Comparison of ENCODE assay signal across 9 cellular contexts in the genomic region with DNA sequence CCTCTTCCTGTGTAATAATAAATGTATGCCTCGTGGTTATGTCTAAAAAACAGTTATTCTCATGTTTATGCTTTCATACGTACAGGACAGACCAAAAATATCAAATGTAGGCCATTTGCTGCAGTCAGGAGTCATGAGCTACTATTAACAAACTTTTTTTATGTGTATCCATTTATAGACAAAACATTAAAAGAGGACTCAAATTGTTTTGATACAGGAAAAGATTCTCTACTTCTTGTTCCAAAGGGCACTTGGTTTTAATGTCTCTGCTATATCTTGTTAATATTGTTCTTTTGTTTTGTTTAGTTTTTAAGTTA.
A peak's percentile ranks its signal among the peaks of the same experiment; 100 is the strongest.
DNase-seq lines count a peak whose midpoint lies in the region; ATAC-seq, FAIRE-seq and TF ChIP-seq lines count a peak whose summit lies in the region.
"Had no signal": no experiment of that assay in that cellular context is flagged by ENCODE, and none has a peak within 500 bp of the region (broad histone marks: within the 10 kb centered on the region; RNA-seq: fewer than 3 reads in every experiment).

No MANE protein-coding gene starts in this region.

- H3K79me2 ChIP-seq in astrocyte (ENCODE audit: insufficient read depth, low read length), result no peaks in the 10 kb centered on the region

- H3K9ac ChIP-seq in astrocyte (ENCODE audit: low read length), result peak overlapping the region; percentile 21

- H3K4me2 ChIP-seq in astrocyte (ENCODE audit: low read length), result peak overlapping the region; percentile 72

- H3K9me3 Mint-ChIP-seq in CD4-positive, CD25-positive, alpha-beta regulatory T cell, result no peaks in the 10 kb centered on the region
- peaks cover 2% of the 10 kb centered on the region for H3K9me3 Mint-ChIP-seq in astrocyte (ENCODE audit: unreplicated experiment)

- FAIRE-seq in astrocyte (lab: Jason Lieb, UNC), result no peak

- peak in 1 of 3 donors; percentile 22 for DNase-seq in CD4-positive, CD25-positive, alpha-beta regulatory T cell
- DNase-seq in astrocyte (ENCODE audit: low read depth) (no peak), NCI-H446 treated with DMSO at 0.1 percent for 48 hours (lab: John Stamatoyannopoulos, UW) (no peak), NCI-H524 (lab: John Stamatoyannopoulos, UW) (no peak)
- DNase-seq: DMS53 had no signal

- H3K27me3 ChIP-seq in CD4-positive, CD25-positive, alpha-beta regulatory T cell (ENCODE audit: control insufficient read depth, insufficient read depth, low read length), result no peaks in the 10 kb centered on the region
- H3K27me3 ChIP-seq in astrocyte (ENCODE audit: insufficient read depth, low read length) (peaks cover 2% of the 10 kb centered on the region), muscle layer of duodenum (ENCODE audit: low read depth, low read length) (no peaks in the 10 kb centered on the region)

- peaks cover 13% of the 10 kb centered on the region for H3K4me1 ChIP-seq in CD4-positive, CD25-positive, alpha-beta regulatory T cell (ENCODE audit: control insufficient read depth, insufficient read depth, low read length, poor library complexity, severe bottlenecking)
- H3K4me1 ChIP-seq in astrocyte (ENCODE audit: insufficient read depth, low read length) (peaks cover 13% of the 10 kb centered on the region), muscle layer of duodenum (ENCODE audit: control insufficient read depth in 1 of 2, insufficient read depth in 2 of 2, low read length in 2 of 2) (peaks cover 19 to 24% of the 10 kb centered on the region in 2 donors)

- H3K27me3 Mint-ChIP-seq in CD4-positive, CD25-positive, alpha-beta regulatory T cell, result peaks cover 4% of the 10 kb centered on the region
- peaks cover 17% of the 10 kb centered on the region for H3K27me3 Mint-ChIP-seq in astrocyte (ENCODE audit: low read depth, unreplicated experiment)

- peak overlapping the region in 3 of 4 donors; percentile 9 to 43 (median 38) for H3K4me3 Mint-ChIP-seq in CD4-positive, CD25-positive, alpha-beta regulatory T cell
- no peak overlapping the region for H3K4me3 Mint-ChIP-seq in astrocyte (ENCODE audit: unreplicated experiment)

- peak overlapping the region; percentile 43 for H3K4me3 ChIP-seq in CD4-positive, CD25-positive, alpha-beta regulatory T cell (ENCODE audit: low read depth, low read length)
- H3K4me3 ChIP-seq in astrocyte (ENCODE audit: insufficient read depth, low read depth, low read length) (no peak overlapping the region), muscle layer of duodenum (ENCODE audit: low read depth in 1 of 2, low read length in 2 of 2) (no peak overlapping the region)

- ATAC-seq in CD4-positive, CD25-positive, alpha-beta regulatory T cell (ENCODE audit: low read depth in 2 of 2), result peak; percentile 70 to 74
- ATAC-seq in HG03342 (IDR thresholded peaks at IDR 0.05; ENCODE audit: unreplicated experiment), result peak; percentile 60
- ATAC-seq in GM21528 (IDR thresholded peaks at IDR 0.05; ENCODE audit: low FRiP score, unreplicated experiment), result no peak
- ATAC-seq in HG03135 (IDR thresholded peaks at IDR 0.05; ENCODE audit: unreplicated experiment), result no peak

- H3K27ac ChIP-seq in CD4-positive, CD25-positive, alpha-beta regulatory T cell (ENCODE audit: insufficient read depth, low read length, poor library complexity, severe bottlenecking), result peak overlapping the region; percentile 48
- peak overlapping the region; percentile 44 for H3K27ac ChIP-seq in astrocyte (ENCODE audit: low read depth, low read length)
- H3K27ac ChIP-seq in muscle layer of duodenum (ENCODE audit: low read length), result peak overlapping the region; percentile 11

- H3K4me1 Mint-ChIP-seq in CD4-positive, CD25-positive, alpha-beta regulatory T cell, result peaks cover 13 to 42% (median 31%) of the 10 kb centered on the region in 4 donors
- peaks cover 17% of the 10 kb centered on the region for H3K4me1 Mint-ChIP-seq in astrocyte (ENCODE audit: low read depth, unreplicated experiment)

- no peaks in the 10 kb centered on the region for H4K20me1 ChIP-seq in astrocyte (ENCODE audit: insufficient read depth, low read length)

- H3K36me3 Mint-ChIP-seq in CD4-positive, CD25-positive, alpha-beta regulatory T cell, result no peaks in the 10 kb centered on the region
- peaks cover 3% of the 10 kb centered on the region for H3K36me3 Mint-ChIP-seq in astrocyte (ENCODE audit: low read depth, unreplicated experiment)

- no peaks in the 10 kb centered on the region for H3K36me3 ChIP-seq in CD4-positive, CD25-positive, alpha-beta regulatory T cell (ENCODE audit: control insufficient read depth, insufficient read depth, low read length)
- no peaks in the 10 kb centered on the region for H3K36me3 ChIP-seq in astrocyte (ENCODE audit: insufficient read depth, low read length)
- no peaks in the 10 kb centered on the region for H3K36me3 ChIP-seq in muscle layer of duodenum (ENCODE audit: control insufficient read depth in 1 of 2, insufficient read depth in 2 of 2, low read length in 2 of 2)

- peak overlapping the region; percentile 0 to 83 (median 43) for H3K27ac Mint-ChIP-seq in CD4-positive, CD25-positive, alpha-beta regulatory T cell
- peak overlapping the region; percentile 19 for H3K27ac Mint-ChIP-seq in astrocyte (ENCODE audit: unreplicated experiment)

- H2AFZ ChIP-seq in astrocyte (ENCODE audit: low read depth, low read length), result no peak overlapping the region

- no peaks in the 10 kb centered on the region for H3K9me3 ChIP-seq in CD4-positive, CD25-positive, alpha-beta regulatory T cell (ENCODE audit: control insufficient read depth in 2 of 2, low read length in 2 of 2)
- H3K9me3 ChIP-seq in astrocyte (ENCODE audit: insufficient read depth, low read depth, low read length), result no peaks in the 10 kb centered on the region
- no peaks in the 10 kb centered on the region for H3K9me3 ChIP-seq in muscle layer of duodenum (ENCODE audit: control insufficient read depth in 1 of 2, low read length in 2 of 2)

- no peak for TF ChIP-seq CTCF in astrocyte (IDR thresholded peaks at IDR 0.05; ENCODE audit: insufficient read depth, low read depth, low read length)

Comparison
In these comparisons a context has a peak if more than half of its experiments do, and no peak if none do; other contexts are left out.
1. ATAC-seq: peak in CD4-positive, CD25-positive, alpha-beta regulatory T cell (2 of 2) and HG03342 (single experiment); none in GM21528 (single experiment) and HG03135 (single experiment).
2. Peak in every context shown above with its lines, with median percentiles within 50 percentile points of each other: H3K27ac ChIP-seq.